In genomic region chr3:141901914-141902313, GRCh38 we compare ENCODE assay signal across 16 cellular contexts.
"Had no signal": no experiment of that assay in that cellular context is flagged by ENCODE, and none has a peak within 500 bp of the region (broad histone marks: within the 10 kb centered on the region; RNA-seq: fewer than 3 reads in every experiment).

No MANE protein-coding gene starts in this region.

- H3K4me1 ChIP-seq: breast epithelium, tibial artery had no signal

- H3K27me3 ChIP-seq: breast epithelium, heart right ventricle, tibial artery had no signal

- H3K4me3 Mint-ChIP-seq: activated naive CD4-positive, alpha-beta T cell treated with anti-CD3 and anti-CD28 coated beads for 36 hours; activated naive CD8-positive, alpha-beta T cell treated with anti-CD3 and anti-CD28 coated beads, Interleukin-2, amount 50 U/mL, for 24 hours; nephron; stimulated activated effector memory CD8-positive, alpha-beta T cell treated with anti-CD3 and anti-CD28 coated beads, Interleukin-12 subunit alpha, Interleukin-12 subunit beta, amount 100 ng/mL, for 72 hours had no signal

- H3K4me1 Mint-ChIP-seq: nephron had no signal

- ATAC-seq: activated naive CD8-positive, alpha-beta T cell treated with anti-CD3 and anti-CD28 coated beads, Interleukin-2, amount 50 U/mL, for 24 hours; heart right ventricle; stimulated activated effector memory CD8-positive, alpha-beta T cell treated with anti-CD3 and anti-CD28 coated beads, Interleukin-12 subunit alpha, Interleukin-12 subunit beta, amount 100 ng/mL, for 72 hours had no signal

- H3K9me3 Mint-ChIP-seq: stimulated activated effector memory CD8-positive, alpha-beta T cell treated with anti-CD3 and anti-CD28 coated beads, Interleukin-12 subunit alpha, Interleukin-12 subunit beta, amount 100 ng/mL, for 72 hours had no signal

- H3K4me3 ChIP-seq: breast epithelium, heart right ventricle, tibial artery had no signal

- H3K36me3 ChIP-seq: breast epithelium had no signal

- H3K27ac Mint-ChIP-seq: activated naive CD4-positive, alpha-beta T cell treated with anti-CD3 and anti-CD28 coated beads for 36 hours; activated naive CD8-positive, alpha-beta T cell treated with anti-CD3 and anti-CD28 coated beads, Interleukin-2, amount 50 U/mL, for 24 hours; activated T-helper 2 cell treated with anti-CD3 and anti-CD28 coated beads, Interferon-gamma antibody, Interleukin-2, Interleukin-4, amounts not matched to agents 10 μg/mL and 5 μg/mL and 100 μg/mL, durations not matched to agents 14 hours and 24 hours and 36 hours; nephron; stimulated activated effector memory CD8-positive, alpha-beta T cell treated with anti-CD3 and anti-CD28 coated beads, Interleukin-12 subunit alpha, Interleukin-12 subunit beta, amount 100 ng/mL, for 72 hours had no signal

- H3K27ac ChIP-seq: breast epithelium, heart right ventricle, tibial artery had no signal

- H3K27me3 Mint-ChIP-seq: activated naive CD8-positive, alpha-beta T cell treated with anti-CD3 and anti-CD28 coated beads, Interleukin-2, amount 50 U/mL, for 24 hours had no signal

- H3K9me3 ChIP-seq: breast epithelium, tibial artery had no signal

- DNase-seq: activated CD4-positive, alpha-beta T cell treated with anti-CD3 and anti-CD28 coated beads, Interleukin-2, amount 50 U/mL, for 1 hour; activated CD4-positive, CD25-positive, alpha-beta regulatory T cell; activated CD8-positive, alpha-beta memory T cell treated with anti-CD3 and anti-CD28 coated beads for 24 hours; activated naive CD4-positive, alpha-beta T cell treated with anti-CD3 and anti-CD28 coated beads for 36 hours; activated naive CD8-positive, alpha-beta T cell treated with anti-CD3 and anti-CD28 coated beads, Interleukin-2, amount 50 U/mL, for 24 hours; activated T-cell treated with anti-CD3 and anti-CD28 coated beads for 4 hours; aorta; heart right ventricle; nucleus accumbens; posterior cingulate gyrus; retina; tibial artery had no signal
